ENCODE assay signal across 19 cellular contexts in the genomic region with DNA sequence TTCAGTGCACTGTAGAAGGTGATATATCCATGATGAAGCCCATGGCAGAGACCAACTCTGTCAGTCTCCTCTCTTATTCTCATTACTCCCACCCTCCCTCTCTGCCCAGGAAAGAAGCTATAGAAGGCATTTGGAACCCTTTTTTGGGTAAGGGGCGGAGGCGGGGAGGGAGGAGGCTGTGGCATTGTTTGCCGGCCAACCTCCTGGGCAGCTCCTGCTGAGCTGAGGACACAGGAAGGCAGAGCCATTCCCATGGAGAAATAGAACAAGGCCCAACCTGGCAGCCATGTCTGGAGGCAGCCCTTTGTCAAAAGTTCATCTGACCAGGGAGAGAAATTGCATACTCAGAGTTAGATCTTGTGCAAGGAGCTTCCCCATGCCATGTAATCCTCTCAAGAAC.
"Had no signal": no experiment of that assay in that cellular context is flagged by ENCODE, and none has a peak within 500 bp of the region (broad histone marks: within the 10 kb centered on the region; RNA-seq: fewer than 3 reads in every experiment).

No MANE protein-coding gene starts in this region.

- DNase-seq: activated CD4-positive, alpha-beta T cell treated with anti-CD3 and anti-CD28 coated beads for 48 hours; activated CD8-positive, alpha-beta memory T cell treated with anti-CD3 and anti-CD28 coated beads for 24 hours; activated naive CD4-positive, alpha-beta T cell treated with anti-CD3 and anti-CD28 coated beads, Interleukin-2, amount 10 ng/mL, durations not matched to agents 7 days and 5 days; adrenal gland; caudate nucleus; effector memory CD8-positive, alpha-beta T cell; left lung; psoas muscle; spleen; stimulated activated CD4-positive, alpha-beta T cell treated with anti-CD3 and anti-CD28 coated beads, Interleukin-1b, Interleukin-23, amount 100 ng/mL, for 48 hours; stimulated activated naive CD4-positive, alpha-beta T cell; substantia nigra; T-helper 9 cell; transverse colon had no signal

- H3K9me3 Mint-ChIP-seq: activated naive CD4-positive, alpha-beta T cell treated with anti-CD3 and anti-CD28 coated beads, Interleukin-2, amount 10 ng/mL, durations not matched to agents 7 days and 5 days; effector memory CD8-positive, alpha-beta T cell; nephron had no signal

- H3K9me3 ChIP-seq: adrenal gland, left lung, psoas muscle, spleen, transverse colon had no signal

- H3K4me1 Mint-ChIP-seq: activated naive CD4-positive, alpha-beta T cell treated with anti-CD3 and anti-CD28 coated beads, Interleukin-2, amount 10 ng/mL, durations not matched to agents 7 days and 5 days; nephron had no signal

- H3K36me3 Mint-ChIP-seq: activated naive CD4-positive, alpha-beta T cell treated with anti-CD3 and anti-CD28 coated beads, Interleukin-2, amount 10 ng/mL, durations not matched to agents 7 days and 5 days had no signal

- H3K4me3 ChIP-seq: adrenal gland, gastroesophageal sphincter, left lung, psoas muscle, spleen, transverse colon had no signal

- H3K4me3 Mint-ChIP-seq: activated naive CD4-positive, alpha-beta T cell treated with anti-CD3 and anti-CD28 coated beads, Interleukin-2, amount 10 ng/mL, durations not matched to agents 7 days and 5 days; effector memory CD8-positive, alpha-beta T cell; nephron had no signal

- ATAC-seq: effector memory CD8-positive, alpha-beta T cell; gastroesophageal sphincter; psoas muscle; sciatic nerve had no signal

- FAIRE-seq: keratinocyte had no signal

- H3K27ac Mint-ChIP-seq: activated naive CD4-positive, alpha-beta T cell treated with anti-CD3 and anti-CD28 coated beads, Interleukin-2, amount 10 ng/mL, durations not matched to agents 7 days and 5 days; effector memory CD8-positive, alpha-beta T cell; nephron had no signal

- H3K4me1 ChIP-seq: adrenal gland, gastroesophageal sphincter, left lung, psoas muscle, transverse colon had no signal

- H3K36me3 ChIP-seq: adrenal gland, gastroesophageal sphincter, left lung, spleen, transverse colon had no signal

- H3K27me3 ChIP-seq: adrenal gland had no signal

- H3K27ac ChIP-seq: adrenal gland, epithelial cell of prostate, gastroesophageal sphincter, left lung, psoas muscle, transverse colon had no signal
